Comparison of ENCODE assay signal across 14 cellular contexts in genomic region chr2:165776013-165776412, GRCh38.
"Had no signal": no experiment of that assay in that cellular context is flagged by ENCODE, and none has a peak within 500 bp of the region (broad histone marks: within the 10 kb centered on the region; RNA-seq: fewer than 3 reads in every experiment).

No MANE protein-coding gene starts in this region.

- DNase-seq: activated CD4-positive, alpha-beta T cell treated with anti-CD3 and anti-CD28 coated beads for 48 hours; activated naive CD4-positive, alpha-beta T cell treated with anti-CD3 and anti-CD28 coated beads, Interleukin-2, amount 10 ng/mL, durations not matched to agents 7 days and 5 days; activated T-cell treated with anti-CD3 and anti-CD28 coated beads for 4 hours; adrenal gland; brain microvascular endothelial cell; effector memory CD4-positive, alpha-beta T cell; gastrocnemius medialis; lower lobe of right lung had no signal

- H3K36me3 ChIP-seq: adrenal gland, brain microvascular endothelial cell, gastrocnemius medialis, lower lobe of right lung, right atrium auricular region, vagina had no signal

- H3K4me3 ChIP-seq: adrenal gland, gastrocnemius medialis, lower lobe of right lung, right atrium auricular region, smooth muscle cell, tibial nerve, vagina had no signal

- H3K27ac Mint-ChIP-seq: activated naive CD4-positive, alpha-beta T cell treated with anti-CD3 and anti-CD28 coated beads, Interleukin-2, amount 10 ng/mL, durations not matched to agents 7 days and 5 days; activated T-helper 17 cell treated with anti-CD3 and anti-CD28 coated beads, Interleukin-2, amount 50 U/mL, for 72 hours; mesothelial cell of epicardium had no signal

- ATAC-seq: activated T-helper 17 cell treated with anti-CD3 and anti-CD28 coated beads, Interleukin-2, amount 50 U/mL, for 72 hours; gastrocnemius medialis; lower lobe of right lung had no signal

- H3K9me3 ChIP-seq: adrenal gland, gastrocnemius medialis, lower lobe of right lung, vagina had no signal

- H3K27me3 ChIP-seq: adrenal gland, brain microvascular endothelial cell, gastrocnemius medialis, right atrium auricular region, tibial nerve, vagina had no signal

- H3K4me3 Mint-ChIP-seq: activated naive CD4-positive, alpha-beta T cell treated with anti-CD3 and anti-CD28 coated beads, Interleukin-2, amount 10 ng/mL, durations not matched to agents 7 days and 5 days; activated T-helper 17 cell treated with anti-CD3 and anti-CD28 coated beads, Interleukin-2, amount 50 U/mL, for 72 hours; mesothelial cell of epicardium had no signal

- H3K27me3 Mint-ChIP-seq: activated naive CD4-positive, alpha-beta T cell treated with anti-CD3 and anti-CD28 coated beads, Interleukin-2, amount 10 ng/mL, durations not matched to agents 7 days and 5 days; activated T-helper 17 cell treated with anti-CD3 and anti-CD28 coated beads, Interleukin-2, amount 50 U/mL, for 72 hours had no signal

- H3K4me1 ChIP-seq: adrenal gland, gastrocnemius medialis, lower lobe of right lung, right atrium auricular region, tibial nerve had no signal

- H3K9me3 Mint-ChIP-seq: activated T-helper 17 cell treated with anti-CD3 and anti-CD28 coated beads, Interleukin-2, amount 50 U/mL, for 72 hours had no signal
